18 cellular contexts compared by ENCODE assay signal in the genomic region with DNA sequence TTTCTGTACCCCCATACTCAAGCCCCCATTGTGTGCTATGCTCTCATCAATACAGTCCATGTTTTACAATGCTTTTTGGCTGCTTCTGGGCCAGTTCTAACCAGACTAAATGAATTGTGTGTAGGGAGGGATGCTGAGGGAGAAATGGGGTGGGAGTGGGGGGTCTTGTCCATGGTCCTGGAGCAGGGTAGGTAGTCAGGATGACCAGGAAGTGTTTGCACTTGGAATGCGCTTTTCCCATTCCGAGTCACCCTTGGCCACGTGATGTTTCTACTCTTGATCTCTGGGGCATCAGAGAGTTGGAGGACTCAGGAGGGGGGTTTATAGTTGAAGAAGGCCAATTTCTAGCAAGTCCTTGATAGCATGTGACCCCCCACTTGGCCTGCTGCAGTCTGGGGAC. TPM values are rescaled to one million over a fixed set of nuclear protein-coding genes. Genes with fewer than 3 reads are reported as not detected.
DNase-seq lines count a peak whose midpoint lies in the region; ATAC-seq, FAIRE-seq and TF ChIP-seq lines count a peak whose summit lies in the region.
"Had no signal": no experiment of that assay in that cellular context is flagged by ENCODE, and none has a peak within 500 bp of the region (broad histone marks: within the 10 kb centered on the region; RNA-seq: fewer than 3 reads in every experiment).

No MANE protein-coding gene starts in this region.

- FAIRE-seq in A549 (lab: Jason Lieb, UNC) = no peak
- FAIRE-seq in kidney (lab: Jason Lieb, UNC) = no peak
- FAIRE-seq: H54 had no signal

- no peak for DNase-seq in A549 (ENCODE audit: low read depth in 1 of 2, low spot score in 1 of 2)
- peak; percentile 65 for DNase-seq in coronary artery (ENCODE audit: low spot score)
- peak; percentile 8 for DNase-seq in kidney
- DNase-seq in ascending aorta (ENCODE audit: low spot score in 2 of 2) = no peak
- DNase-seq: CD4-positive, alpha-beta memory T cell; DMS153; DMS79 treated with DMSO at 0.1 percent for 48 hours; EL; GDM1; IMR-90 had no signal

- peaks cover 10% of the 10 kb centered on the region; the same call in 2 of the 3 replicates for H3K4me1 ChIP-seq in A549
- 0 out of 2 replicates have a peak, but pooled peaks cover 4% of the 10 kb centered on the region for H3K4me1 ChIP-seq in HEK293 (ENCODE audit: control insufficient read depth, insufficient read depth, low read length)
- H3K4me1 ChIP-seq in kidney (ENCODE audit: control insufficient read depth in 1 of 2, insufficient read depth in 1 of 2, low read depth in 1 of 2, low read length in 2 of 2) = peaks cover 7 to 32% of the 10 kb centered on the region in 2 donors
- H3K4me1 ChIP-seq in ascending aorta = peaks cover 7 to 20% of the 10 kb centered on the region in 2 donors

- TF ChIP-seq EP300 in A549 (IDR thresholded peaks at IDR 0.05) = no peak

- CTCF ChIA-PET in A549 (lab: Yijun Ruan, JAX) = interaction anchor here (1.0 to 42.5 kb wide), 5 partner anchors 4 to 50 kb away, joined by 3 to 1730 read pairs (median 256); partner anchors contain the start of genes ATG101 and SMIM41
- CTCF ChIA-PET in HEK293 (lab: Yijun Ruan, JAX) = interaction anchor here (0.6 to 34.8 kb wide), 4 partner anchors 8 to 203 kb away, joined by 3 to 794 read pairs (median 3); partner anchors contain the start of gene ATG101

- 86% methylated on average over 3 of the region's 3 CpGs for WGBS in A549 (ENCODE audit: missing lambda C conversion rate)

- H3K4me2 ChIP-seq in A549 = no peak overlapping the region

- no peak for TF ChIP-seq POLR2A in A549 (IDR thresholded peaks at IDR 0.05; ENCODE audit: low read length)

- no peak for ATAC-seq in A549
- no peak for ATAC-seq in HG02571 (IDR thresholded peaks at IDR 0.05; ENCODE audit: unreplicated experiment)
- no peak for ATAC-seq in GM19351 (IDR thresholded peaks at IDR 0.05; ENCODE audit: unreplicated experiment)
- ATAC-seq: HCT116 had no signal

- intact Hi-C loops in kidney (cut with DNase I) (loop anchor here (10.0 kb wide), 1 partner anchor 53 kb away; no protein-coding TSS in a partner anchor), ascending aorta (cut with DNase I) (no loop called here)

- H3K36me3 ChIP-seq in HEK293 (ENCODE audit: control insufficient read depth in 2 of 2, insufficient read depth in 1 of 2, low read length in 2 of 2) (peaks cover 11 to 57% of the 10 kb centered on the region in 2 experiments; a peak in 2 of 3 replicates), kidney (ENCODE audit: control insufficient read depth in 1 of 2, insufficient read depth in 2 of 2, low read length in 2 of 2) (peaks cover 24 to 27% of the 10 kb centered on the region in 2 donors), ascending aorta (peaks cover 35 to 49% of the 10 kb centered on the region in 2 donors)

- no peak overlapping the region for H3K9ac ChIP-seq in kidney (ENCODE audit: low read length in 2 of 2)

- H3K27me3 ChIP-seq in ascending aorta = no peaks in the 10 kb centered on the region

- H3K27ac ChIP-seq in A549 (no peak overlapping the region), HEK293 (ENCODE audit: extremely low read depth, low read depth, low read length) (no peak overlapping the region), coronary artery (no peak overlapping the region), kidney (ENCODE audit: low read depth in 2 of 2, low read length in 2 of 2) (no peak overlapping the region), ascending aorta (no peak overlapping the region)
- H3K27ac ChIP-seq: C4-2B had no signal

- no peak overlapping the region for H3K4me3 ChIP-seq in A549
- no peak overlapping the region for H3K4me3 ChIP-seq in HEK293 (ENCODE audit: low read depth, low read length)
- no peak overlapping the region for H3K4me3 ChIP-seq in coronary artery
- no peak overlapping the region for H3K4me3 ChIP-seq in kidney (ENCODE audit: low read length in 2 of 2)
- no peak overlapping the region for H3K4me3 ChIP-seq in ascending aorta

- TF ChIP-seq CTCF in A549 (IDR thresholded peaks at IDR 0.05) = no peak
- no peak for TF ChIP-seq CTCF in HEK293 (tag by site-specific recombination; IDR thresholded peaks at IDR 0.05)
- no peak for TF ChIP-seq CTCF in coronary artery (IDR thresholded peaks at IDR 0.05)
- no peak for TF ChIP-seq CTCF in kidney (IDR thresholded peaks at IDR 0.05; ENCODE audit: borderline replicate concordance, extremely low read depth, insufficient read depth)
- no peak for TF ChIP-seq CTCF in ascending aorta (IDR thresholded peaks at IDR 0.05)

- TF ChIP-seq RAD21 in A549 (conservative IDR thresholded peaks at IDR 0.05 in 1 of 2, IDR thresholded peaks at IDR 0.05 in 1 of 2) = no peak

- POLR2A ChIA-PET in A549 (lab: Yijun Ruan, JAX) (no interaction called here), HEK293 (lab: Yijun Ruan, JAX) (interaction anchor here (0.9 kb wide), 1 partner anchor 12 kb away, joined by 3 read pairs; no protein-coding TSS in a partner anchor)

- H3K9me3 ChIP-seq in A549 (no peaks in the 10 kb centered on the region), HEK293 (ENCODE audit: control insufficient read depth, insufficient read depth, low read depth, low read length) (no peaks in the 10 kb centered on the region), kidney (ENCODE audit: control insufficient read depth in 1 of 2, low read length in 2 of 2) (no peaks in the 10 kb centered on the region), ascending aorta (no peaks in the 10 kb centered on the region)

TF ChIP-seq in A549, 52 proteins besides CTCF, POLR2A, EP300 and RAD21 (continues in another document):
- no peak for TF ChIP-seq JUN (IDR thresholded peaks at IDR 0.05)
- TF ChIP-seq MAZ (IDR thresholded peaks at IDR 0.05; ENCODE audit: borderline replicate concordance, low read depth, low read length) = no peak
- TF ChIP-seq RCOR1 (IDR thresholded peaks at IDR 0.05; ENCODE audit: low read depth, low read length) = no peak
- no peak for TF ChIP-seq RFX5 (IDR thresholded peaks at IDR 0.05)
- 0 out of 2 replicates have a peak, but pooled peaks have one; percentile 11 for TF ChIP-seq POLR2AphosphoS2 (conservative IDR thresholded peaks at IDR 0.05; ENCODE audit: low read length)

TF ChIP-seq in HEK293, 187 proteins besides CTCF, POLR2A, EP300 and RAD21 (continues in another document):
- TF ChIP-seq ZNF239 (tag by site-specific recombination; IDR thresholded peaks at IDR 0.05) (no peak), ZNF658 (tag by site-specific recombination; IDR thresholded peaks at IDR 0.05) (no peak), ZNF707 (tag by site-specific recombination; IDR thresholded peaks at IDR 0.05) (no peak), ZNF670 (tag by site-specific recombination; IDR thresholded peaks at IDR 0.05; ENCODE audit: low read depth) (no peak)
- TF ChIP-seq, protein P1, sequence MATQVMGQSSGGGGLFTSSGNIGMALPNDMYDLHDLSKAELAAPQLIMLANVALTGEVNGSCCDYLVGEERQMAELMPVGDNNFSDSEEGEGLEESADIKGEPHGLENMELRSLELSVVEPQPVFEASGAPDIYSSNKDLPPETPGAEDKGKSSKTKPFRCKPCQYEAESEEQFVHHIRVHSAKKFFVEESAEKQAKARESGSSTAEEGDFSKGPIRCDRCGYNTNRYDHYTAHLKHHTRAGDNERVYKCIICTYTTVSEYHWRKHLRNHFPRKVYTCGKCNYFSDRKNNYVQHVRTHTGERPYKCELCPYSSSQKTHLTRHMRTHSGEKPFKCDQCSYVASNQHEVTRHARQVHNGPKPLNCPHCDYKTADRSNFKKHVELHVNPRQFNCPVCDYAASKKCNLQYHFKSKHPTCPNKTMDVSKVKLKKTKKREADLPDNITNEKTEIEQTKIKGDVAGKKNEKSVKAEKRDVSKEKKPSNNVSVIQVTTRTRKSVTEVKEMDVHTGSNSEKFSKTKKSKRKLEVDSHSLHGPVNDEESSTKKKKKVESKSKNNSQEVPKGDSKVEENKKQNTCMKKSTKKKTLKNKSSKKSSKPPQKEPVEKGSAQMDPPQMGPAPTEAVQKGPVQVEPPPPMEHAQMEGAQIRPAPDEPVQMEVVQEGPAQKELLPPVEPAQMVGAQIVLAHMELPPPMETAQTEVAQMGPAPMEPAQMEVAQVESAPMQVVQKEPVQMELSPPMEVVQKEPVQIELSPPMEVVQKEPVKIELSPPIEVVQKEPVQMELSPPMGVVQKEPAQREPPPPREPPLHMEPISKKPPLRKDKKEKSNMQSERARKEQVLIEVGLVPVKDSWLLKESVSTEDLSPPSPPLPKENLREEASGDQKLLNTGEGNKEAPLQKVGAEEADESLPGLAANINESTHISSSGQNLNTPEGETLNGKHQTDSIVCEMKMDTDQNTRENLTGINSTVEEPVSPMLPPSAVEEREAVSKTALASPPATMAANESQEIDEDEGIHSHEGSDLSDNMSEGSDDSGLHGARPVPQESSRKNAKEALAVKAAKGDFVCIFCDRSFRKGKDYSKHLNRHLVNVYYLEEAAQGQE (tag by site-specific recombination; IDR thresholded peaks at IDR 0.05) = peak; percentile 95

RNA-seq across cellular contexts. Expression of gene SMIM41, which starts 1.2 kb away (rescaled TPM):
- not detected in 2 replicates for polyA plus RNA-seq in A549 (2011; rRNA removed)
- not detected in 2 replicates for polyA plus RNA-seq in A549 (2012; cell fraction: cytosol; rRNA removed)
- 0.06 and 0.10 TPM in 2 replicates for polyA plus RNA-seq in A549 (2012; cell fraction: nucleus; rRNA removed)
- not detected in 3 replicates for polyA plus RNA-seq in A549 (2017; fragmentation: RNase III; extraction: RNeasy Plus Mini Kit Qiagen cat#74134 plus additional on column Dnase treatment)
- not detected in 2 replicates for polyA minus RNA-seq in A549 (2011; rRNA and poly(A)+ RNA removed)
- total RNA-seq in kidney = 0.31 TPM
- polyA plus RNA-seq in kidney (ENCODE audit: insufficient read depth, low read depth, low replicate concordance) = not detected
- 7.9 TPM for total RNA-seq in ascending aorta
- total RNA-seq: A172; B cell; CD4-positive, alpha-beta memory T cell; IMR-90 had no signal
- polyA plus RNA-seq: CD4-positive, alpha-beta memory T cell; IMR-90 had no signal

RNA-seq across cellular contexts. Expression of gene ATG101, which starts 8.5 kb away (rescaled TPM):
- polyA plus RNA-seq in A549 (2011; rRNA removed) (124 and 141 TPM in 2 replicates), A549 (2017; fragmentation: RNase III; extraction: RNeasy Plus Mini Kit Qiagen cat#74134 plus additional on column Dnase treatment) (81.3 to 87.9 TPM (median 82.6 TPM) in 3 replicates), kidney (ENCODE audit: insufficient read depth, low read depth, low replicate concordance) (53.0 TPM)
- polyA plus RNA-seq in A549 (2012; cell fraction: cytosol; rRNA removed) = 168 and 190 TPM in 2 replicates
- polyA plus RNA-seq in A549 (2012; cell fraction: nucleus; rRNA removed) = 140 and 145 TPM in 2 replicates
- polyA minus RNA-seq in A549 (2011; rRNA and poly(A)+ RNA removed) = 109 and 119 TPM in 2 replicates
- total RNA-seq in kidney (32.1 TPM), ascending aorta (39.8 TPM)

RNA-seq across cellular contexts. Expression of gene NR4A1, which starts 27.0 kb away (rescaled TPM):
- polyA plus RNA-seq in A549 (2011; rRNA removed) (81.3 and 89.6 TPM in 2 replicates), A549 (2017; fragmentation: RNase III; extraction: RNeasy Plus Mini Kit Qiagen cat#74134 plus additional on column Dnase treatment) (24.7 to 39.6 TPM (median 28.7 TPM) in 3 replicates), kidney (ENCODE audit: insufficient read depth, low read depth, low replicate concordance) (54.1 TPM)
- 151 and 315 TPM in 2 replicates for polyA plus RNA-seq in A549 (2012; cell fraction: cytosol; rRNA removed)
- polyA plus RNA-seq in A549 (2012; cell fraction: nucleus; rRNA removed) = 768 and 886 TPM in 2 replicates
- 132 and 174 TPM in 2 replicates for polyA minus RNA-seq in A549 (2011; rRNA and poly(A)+ RNA removed)
- total RNA-seq in kidney (37.2 TPM), ascending aorta (722 TPM)

Comparison
In these comparisons a context has a peak if more than half of its experiments do, and no peak if none do; other contexts are left out.
1. DNase-seq: peak in coronary artery (single experiment) and kidney (single experiment); none in A549 (0 of 2) and ascending aorta (0 of 2).
2. RNA of gene NR4A1, which starts 27.0 kb away (total RNA-seq): 722 TPM in ascending aorta (single experiment); 37.2 TPM in kidney (single experiment); every median in the first group is over 10 times any median in the second.